ENCODE assay signal across 16 cellular contexts in the genomic region with DNA sequence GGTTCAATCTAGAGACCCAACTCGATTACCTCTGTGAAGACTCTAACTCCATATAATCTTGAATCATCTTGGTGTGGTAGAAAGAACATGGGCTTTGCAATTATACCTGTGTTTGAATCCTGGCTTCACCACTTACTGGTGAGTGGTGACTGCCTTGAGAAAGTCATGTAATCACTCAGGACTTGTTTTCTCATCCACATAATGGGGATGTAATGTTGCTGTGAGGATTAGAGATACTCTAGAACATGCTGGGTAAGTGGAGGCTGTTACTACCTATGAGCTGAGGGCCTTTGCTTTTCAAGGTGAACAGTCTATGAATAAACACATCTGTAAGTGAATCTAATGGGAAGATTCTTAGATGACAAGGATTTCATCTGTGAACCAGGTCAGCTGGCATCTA.
"Had no signal": no experiment of that assay in that cellular context is flagged by ENCODE, and none has a peak within 500 bp of the region (broad histone marks: within the 10 kb centered on the region; RNA-seq: fewer than 3 reads in every experiment).

No MANE protein-coding gene starts in this region.

- H3K9me3 ChIP-seq: lower lobe of right lung, thoracic aorta had no signal

- H3K4me3 ChIP-seq: lower lobe of right lung had no signal

- H3K36me3 ChIP-seq: lower lobe of right lung, thoracic aorta had no signal

- ATAC-seq: activated T-helper 17 cell treated with anti-CD3 and anti-CD28 coated beads, Interleukin-2, amount 50 U/mL, for 72 hours; esophagus mucosa; lower lobe of right lung had no signal

- H3K4me1 Mint-ChIP-seq: activated T-helper 17 cell treated with anti-CD3 and anti-CD28 coated beads, Interleukin-2, amount 50 U/mL, for 72 hours had no signal

- H3K27me3 Mint-ChIP-seq: activated CD4-positive, alpha-beta memory T cell treated with anti-CD3 and anti-CD28 coated beads, Interleukin-2, amount 10 ng/mL, durations not matched to agents 7 days and 5 days; activated T-helper 17 cell treated with anti-CD3 and anti-CD28 coated beads, Interleukin-2, amount 50 U/mL, for 72 hours; dendritic cell treated with granulocyte-macrophage colony-stimulating factor and Interleukin-4, amounts not matched to agents 40 ng/mL and 50 ng/mL, for 4 days; stimulated activated naive CD8-positive, alpha-beta T cell treated with anti-CD3 and anti-CD28 coated beads, Interleukin-15, Interleukin-2, amounts not matched to agents 100 ng/mL and 50 ng/mL, for 24 hours had no signal

- H3K27ac Mint-ChIP-seq: activated CD4-positive, alpha-beta memory T cell treated with anti-CD3 and anti-CD28 coated beads, Interleukin-2, amount 10 ng/mL, durations not matched to agents 7 days and 5 days; activated naive CD4-positive, alpha-beta T cell treated with anti-CD3 and anti-CD28 coated beads for 36 hours; activated T-helper 17 cell treated with anti-CD3 and anti-CD28 coated beads, Interleukin-2, amount 50 U/mL, for 72 hours; endodermal cell had no signal

- H3K4me3 Mint-ChIP-seq: activated CD4-positive, alpha-beta memory T cell treated with anti-CD3 and anti-CD28 coated beads, Interleukin-2, amount 10 ng/mL, durations not matched to agents 7 days and 5 days; activated naive CD4-positive, alpha-beta T cell treated with anti-CD3 and anti-CD28 coated beads for 36 hours; dendritic cell treated with granulocyte-macrophage colony-stimulating factor and Interleukin-4, amounts not matched to agents 40 ng/mL and 50 ng/mL, for 4 days had no signal

- DNase-seq: activated CD4-positive, alpha-beta memory T cell treated with anti-CD3 and anti-CD28 coated beads, Interleukin-2, amount 10 ng/mL, durations not matched to agents 7 days and 5 days; activated CD4-positive, alpha-beta T cell treated with anti-CD3 and anti-CD28 coated beads for 1 hour; activated naive CD4-positive, alpha-beta T cell treated with anti-CD3 and anti-CD28 coated beads for 36 hours; cerebellar nuclear complex; endodermal cell; glutamatergic neuron; lower lobe of right lung; midbrain; stimulated activated CD4-positive, alpha-beta T cell treated with anti-CD3 and anti-CD28 coated beads, Interleukin-4, amount 100 ng/mL, for 1 hour; stimulated activated CD8-positive, alpha-beta memory T cell treated with anti-CD3 and anti-CD28 coated beads, Interleukin-4, amount 100 ng/mL, for 48 hours; T-helper 9 cell had no signal

- H3K9me3 Mint-ChIP-seq: activated CD4-positive, alpha-beta memory T cell treated with anti-CD3 and anti-CD28 coated beads, Interleukin-2, amount 10 ng/mL, durations not matched to agents 7 days and 5 days; activated naive CD4-positive, alpha-beta T cell treated with anti-CD3 and anti-CD28 coated beads for 36 hours; activated T-helper 17 cell treated with anti-CD3 and anti-CD28 coated beads, Interleukin-2, amount 50 U/mL, for 72 hours; dendritic cell treated with granulocyte-macrophage colony-stimulating factor and Interleukin-4, amounts not matched to agents 40 ng/mL and 50 ng/mL, for 4 days; endodermal cell; stimulated activated naive CD8-positive, alpha-beta T cell treated with anti-CD3 and anti-CD28 coated beads, Interleukin-15, Interleukin-2, amounts not matched to agents 100 ng/mL and 50 ng/mL, for 24 hours had no signal
